Comparison of ENCODE assay signal across 1 cellular context in genomic region chrX:124606724-124607123, GRCh38.
TF ChIP-seq lines count a peak whose summit lies in the region.

No MANE protein-coding gene starts in this region.

TF ChIP-seq in HEK293, 187 proteins besides CTCF, POLR2A, EP300 and RAD21 (continued from another document):
- TF ChIP-seq SCRT1 (tag by site-specific recombination; IDR thresholded peaks at IDR 0.05; ENCODE audit: borderline replicate concordance): peak; percentile 74
- no peak for TF ChIP-seq ZSCAN16 (tag by site-specific recombination; IDR thresholded peaks at IDR 0.05)
- TF ChIP-seq PATZ1 (tag by site-specific recombination; IDR thresholded peaks at IDR 0.05): no peak
- no peak for TF ChIP-seq MEIS1 (CRISPR knock-in tag; IDR thresholded peaks at IDR 0.05; ENCODE audit: borderline replicate concordance)
- TF ChIP-seq ZFP37 (tag by site-specific recombination; IDR thresholded peaks at IDR 0.05): no peak
TF ChIP-seq in HEK293: peak in this region for 2.
